Comparison of ENCODE assay signal across 8 cellular contexts in the genomic region with DNA sequence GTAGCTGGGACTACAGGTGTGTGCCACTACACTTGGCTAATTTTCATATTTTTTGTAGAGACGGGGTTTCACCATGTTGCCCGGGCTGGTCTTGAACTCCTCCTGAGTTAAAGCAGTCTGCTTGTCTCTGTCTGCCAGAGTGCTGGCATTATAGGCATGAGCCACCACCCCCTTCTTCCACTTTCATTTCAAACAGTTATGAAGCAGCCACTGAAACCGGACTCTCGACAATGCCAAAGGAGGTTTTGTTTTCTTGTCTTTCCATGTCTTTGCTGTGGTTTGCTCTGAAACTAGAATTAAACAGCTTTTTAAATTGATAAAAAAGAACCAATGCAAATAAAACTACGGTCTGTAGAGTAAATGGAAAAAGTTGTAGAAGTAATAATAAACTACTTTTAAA. TPM values are rescaled to one million over a fixed set of nuclear protein-coding genes. Genes with fewer than 3 reads are reported as not detected.
A peak's percentile ranks its signal among the peaks of the same experiment; 100 is the strongest.
DNase-seq lines count a peak whose midpoint lies in the region; ATAC-seq and TF ChIP-seq lines count a peak whose summit lies in the region.

No MANE protein-coding gene starts in this region.

- ATAC-seq in HG02981 (IDR thresholded peaks at IDR 0.05; ENCODE audit: unreplicated experiment), result peak; percentile 89
- ATAC-seq in activated CD8-positive, alpha-beta memory T cell treated with anti-CD3 and anti-CD28 coated beads, Interleukin-2, amount 10 ng/mL, durations not matched to agents 7 days and 5 days, result peak; percentile 93

- DNase-seq in GM19240 (ENCODE audit: insufficient read length, low spot score) (peak; percentile 55), posterior cingulate gyrus (no peak), inferior parietal cortex (ENCODE audit: extremely low spot score) (no peak), MCF 10A (ENCODE audit: unreplicated experiment) (no peak), HK-2 (ENCODE audit: unreplicated experiment) (no peak)
- DNase-seq in activated CD8-positive, alpha-beta memory T cell treated with anti-CD3 and anti-CD28 coated beads, Interleukin-2, amount 10 ng/mL, durations not matched to agents 7 days and 5 days, result peak; percentile 72
- DNase-seq in stimulated activated CD4-positive, alpha-beta T cell treated with anti-CD3 and anti-CD28 coated beads, Interleukin-15, amount 100 ng/mL, for 48 hours (ENCODE audit: low read depth in 2 of 2), result peak; percentile 21 to 30

- CTCF ChIA-PET in activated CD8-positive, alpha-beta memory T cell treated with anti-CD3 and anti-CD28 coated beads, Interleukin-2, amount 10 ng/mL, durations not matched to agents 7 days and 5 days (lab: Charles Lee), result interaction anchor here (0.7 to 1.0 kb wide), 2 partner anchors 8 to 92 kb away, joined by 3 read pairs; no protein-coding TSS in a partner anchor
- CTCF ChIA-PET in MCF 10A (lab: Yijun Ruan, JAX), result no interaction called here

- H3K4me1 Mint-ChIP-seq in activated CD8-positive, alpha-beta memory T cell treated with anti-CD3 and anti-CD28 coated beads, Interleukin-2, amount 10 ng/mL, durations not matched to agents 7 days and 5 days, result peaks cover 64% of the 10 kb centered on the region
- H3K4me1 Mint-ChIP-seq in MCF 10A (ENCODE audit: insufficient read depth, unreplicated experiment), result no peaks in the 10 kb centered on the region

- POLR2A ChIA-PET in MCF 10A (lab: Yijun Ruan, JAX), result interaction anchor here (0.6 kb wide), 1 partner anchor 309 kb away, joined by 3 read pairs; a partner anchor contains a TSS

- H3K4me3 Mint-ChIP-seq in activated CD8-positive, alpha-beta memory T cell treated with anti-CD3 and anti-CD28 coated beads, Interleukin-2, amount 10 ng/mL, durations not matched to agents 7 days and 5 days, result peak overlapping the region; percentile 67
- H3K4me3 Mint-ChIP-seq in MCF 10A (ENCODE audit: unreplicated experiment), result no peak overlapping the region

- intact Hi-C loops in posterior cingulate gyrus (cut with DNase I), result no loop called here
- intact Hi-C loops in MCF 10A (cut with micrococcal nuclease), result no loop called here

- TF ChIP-seq CTCF in MCF 10A (IDR thresholded peaks at IDR 0.05; ENCODE audit: unreplicated experiment), result no peak

- H3K27me3 Mint-ChIP-seq in activated CD8-positive, alpha-beta memory T cell treated with anti-CD3 and anti-CD28 coated beads, Interleukin-2, amount 10 ng/mL, durations not matched to agents 7 days and 5 days, result no peaks in the 10 kb centered on the region
- H3K27me3 Mint-ChIP-seq in MCF 10A (ENCODE audit: insufficient read depth, unreplicated experiment), result no peaks in the 10 kb centered on the region

- peak overlapping the region; percentile 72 for H3K27ac Mint-ChIP-seq in activated CD8-positive, alpha-beta memory T cell treated with anti-CD3 and anti-CD28 coated beads, Interleukin-2, amount 10 ng/mL, durations not matched to agents 7 days and 5 days
- H3K27ac Mint-ChIP-seq in MCF 10A (ENCODE audit: low read depth, unreplicated experiment), result no peak overlapping the region

- no peaks in the 10 kb centered on the region for H3K9me3 Mint-ChIP-seq in activated CD8-positive, alpha-beta memory T cell treated with anti-CD3 and anti-CD28 coated beads, Interleukin-2, amount 10 ng/mL, durations not matched to agents 7 days and 5 days (ENCODE audit: low read depth)
- H3K9me3 Mint-ChIP-seq in MCF 10A (ENCODE audit: unreplicated experiment), result no peaks in the 10 kb centered on the region

- no TSS peak for BruUV-seq in MCF 10A (replicated peaks; lab: Mats Ljungman, UMichigan)

- H3K36me3 Mint-ChIP-seq in activated CD8-positive, alpha-beta memory T cell treated with anti-CD3 and anti-CD28 coated beads, Interleukin-2, amount 10 ng/mL, durations not matched to agents 7 days and 5 days, result peaks cover 27% of the 10 kb centered on the region
- H3K36me3 Mint-ChIP-seq in MCF 10A (ENCODE audit: insufficient read depth, unreplicated experiment), result peaks cover 9% of the 10 kb centered on the region

RNA-seq across cellular contexts. Expression of a gene that starts 30.4 kb away (rescaled TPM):
- 100 to 1,000 TPM; 211 to 252 TPM for total RNA-seq in activated CD8-positive, alpha-beta memory T cell treated with anti-CD3 and anti-CD28 coated beads, Interleukin-2, amount 10 ng/mL, durations not matched to agents 7 days and 5 days
- 180 and 232 TPM in 2 replicates for total RNA-seq in MCF 10A (2022)

RNA-seq across cellular contexts. Expression of a gene that starts 45.6 kb away (rescaled TPM):
- 100 to 1,000 TPM; 127 to 141 TPM for total RNA-seq in activated CD8-positive, alpha-beta memory T cell treated with anti-CD3 and anti-CD28 coated beads, Interleukin-2, amount 10 ng/mL, durations not matched to agents 7 days and 5 days
- 48.1 and 54.5 TPM in 2 replicates for total RNA-seq in MCF 10A (2022)

Comparison
In these comparisons a context has a peak if more than half of its experiments do, and no peak if none do; other contexts are left out.
1. DNase-seq: peak in GM19240 (single experiment), activated CD8-positive, alpha-beta memory T cell treated with anti-CD3 and anti-CD28 coated beads, Interleukin-2, amount 10 ng/mL, durations not matched to agents 7 days and 5 days (single experiment) and stimulated activated CD4-positive, alpha-beta T cell treated with anti-CD3 and anti-CD28 coated beads, Interleukin-15, amount 100 ng/mL, for 48 hours (2 of 2); none in posterior cingulate gyrus (0 of 10), inferior parietal cortex (single experiment), MCF 10A (single experiment) and HK-2 (single experiment).